ENCODE assay signal across 25 cellular contexts in the genomic region with DNA sequence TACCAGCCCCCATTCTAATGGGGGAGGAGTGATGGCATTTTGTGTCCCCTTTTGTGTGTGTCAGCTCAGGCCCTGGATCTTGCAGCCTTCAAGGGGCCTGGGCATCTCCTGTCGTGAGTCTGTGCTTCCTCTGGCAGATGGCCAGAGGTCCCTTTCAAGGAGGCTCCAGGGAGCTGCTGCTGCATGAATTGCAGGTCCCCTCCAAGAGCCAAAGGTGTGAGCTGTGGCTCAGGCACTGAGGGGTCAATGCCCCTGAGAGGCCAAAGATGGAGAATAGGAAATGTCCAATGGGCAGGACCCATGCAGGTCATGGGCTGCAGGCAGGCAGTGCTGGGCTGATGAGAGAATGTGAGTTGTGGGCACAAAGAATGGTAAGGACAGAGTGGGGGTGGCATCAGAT. TPM values are rescaled to one million over a fixed set of nuclear protein-coding genes. Genes with fewer than 3 reads are reported as not detected.
DNase-seq lines count a peak whose midpoint lies in the region; ATAC-seq and TF ChIP-seq lines count a peak whose summit lies in the region.
"Had no signal": no experiment of that assay in that cellular context is flagged by ENCODE, and none has a peak within 500 bp of the region (broad histone marks: within the 10 kb centered on the region; RNA-seq: fewer than 3 reads in every experiment).

No MANE protein-coding gene starts in this region.

- H3K27ac Mint-ChIP-seq in CD14-positive monocyte (no peak overlapping the region), chondrocyte (ENCODE audit: unreplicated experiment) (no peak overlapping the region)
- H3K27ac Mint-ChIP-seq: CD4-positive, alpha-beta memory T cell had no signal

- TF ChIP-seq POLR2A in spleen (IDR thresholded peaks at IDR 0.05) (no peak), uterus (IDR thresholded peaks at IDR 0.05) (no peak)

- H3K4me3 Mint-ChIP-seq in CD14-positive monocyte, result no peak overlapping the region
- no peak overlapping the region for H3K4me3 Mint-ChIP-seq in chondrocyte (ENCODE audit: unreplicated experiment)

- ATAC-seq in Right ventricle myocardium superior (ENCODE audit: poor library complexity), result no peak
- ATAC-seq: Panc1 had no signal

- no peaks in the 10 kb centered on the region for H3K27me3 ChIP-seq in right atrium auricular region
- H3K27me3 ChIP-seq in spleen (replicated peaks in 1 of 7), result no peaks in the 10 kb centered on the region
- H3K27me3 ChIP-seq in Karpas-422 (ENCODE audit: low read length), result no peaks in the 10 kb centered on the region
- no peaks in the 10 kb centered on the region for H3K27me3 ChIP-seq in uterus

- H3K9me3 Mint-ChIP-seq in CD14-positive monocyte (peaks cover 0 to 9% (median 0%) of the 10 kb centered on the region in 7 donors), chondrocyte (ENCODE audit: low read depth) (no peaks in the 10 kb centered on the region)

- H2AFZ ChIP-seq in Karpas-422 (ENCODE audit: low read length), result no peak overlapping the region

- H3K4me3 ChIP-seq in right atrium auricular region (no peak overlapping the region), spleen (no peak overlapping the region), Karpas-422 (ENCODE audit: low read length) (no peak overlapping the region), uterus (no peak overlapping the region)

- no peaks in the 10 kb centered on the region for H3K4me1 ChIP-seq in right atrium auricular region
- H3K4me1 ChIP-seq in spleen, result no peaks in the 10 kb centered on the region
- H3K4me1 ChIP-seq in Karpas-422 (ENCODE audit: low read length), result no peaks in the 10 kb centered on the region
- H3K4me1 ChIP-seq in uterus, result no peaks in the 10 kb centered on the region

- H3K4me1 Mint-ChIP-seq in CD14-positive monocyte (peaks cover 12% of the 10 kb centered on the region), chondrocyte (ENCODE audit: low read depth) (no peaks in the 10 kb centered on the region)
- H3K4me1 Mint-ChIP-seq: CD4-positive, alpha-beta memory T cell had no signal

- TF ChIP-seq CTCF in right atrium auricular region (IDR thresholded peaks at IDR 0.05) (no peak), CD14-positive monocyte (IDR thresholded peaks at IDR 0.05) (no peak), chondrocyte (IDR thresholded peaks at IDR 0.05) (no peak), spleen (IDR thresholded peaks at IDR 0.05 in 8 of 11, conservative IDR thresholded peaks at IDR 0.05 in 3 of 11) (no peak), uterus (IDR thresholded peaks at IDR 0.05) (no peak)

- H3K9me3 ChIP-seq in right atrium auricular region, result no peaks in the 10 kb centered on the region
- H3K9me3 ChIP-seq in spleen, result no peaks in the 10 kb centered on the region
- no peaks in the 10 kb centered on the region for H3K9me3 ChIP-seq in Karpas-422 (ENCODE audit: low read length)
- no peaks in the 10 kb centered on the region for H3K9me3 ChIP-seq in uterus
- H3K9me3 ChIP-seq: SK-N-SH had no signal

- peak; percentile 27 for DNase-seq in Right ventricle myocardium superior
- DNase-seq in right atrium auricular region (ENCODE audit: low spot score), result no peak
- peak; percentile 33 for DNase-seq in CD14-positive monocyte (ENCODE audit: low spot score)
- peak; percentile 36 for DNase-seq in chondrocyte (ENCODE audit: low spot score)
- DNase-seq in spleen, result peak; percentile 52
- DNase-seq in Karpas-422, result no peak
- DNase-seq in uterus, result no peak
- DNase-seq: CD4-positive, alpha-beta memory T cell; COR-L47; GOT3; HCEC 1CT; MM.1S; NCI-H1417; NCI-H1694; NCI-H2029 treated with DMSO at 0.1 percent for 48 hours; NCI-H2227 treated with DMSO at 0.1 percent for 48 hours; NCI-H526 treated with DMSO at 0.1 percent for 48 hours; SK-N-SH; SW 1271 had no signal

- H3K27ac ChIP-seq in right atrium auricular region, result no peak overlapping the region
- H3K27ac ChIP-seq in spleen, result no peak overlapping the region
- H3K27ac ChIP-seq in Karpas-422 (ENCODE audit: low read length), result no peak overlapping the region
- H3K27ac ChIP-seq in uterus, result no peak overlapping the region
- H3K27ac ChIP-seq: RWPE1 had no signal

- H4K20me1 ChIP-seq in Karpas-422 (ENCODE audit: insufficient read depth, low read depth, low read length), result no peaks in the 10 kb centered on the region

- H3K36me3 Mint-ChIP-seq in CD14-positive monocyte (no peaks in the 10 kb centered on the region), chondrocyte (ENCODE audit: low read depth) (no peaks in the 10 kb centered on the region)
- H3K36me3 Mint-ChIP-seq: CD4-positive, alpha-beta memory T cell had no signal

- WGBS in spleen, 5 donors, result 17 to 63% (median 40%) methylated on average over 1 of the region's 1 CpG

- H3K27me3 Mint-ChIP-seq in CD14-positive monocyte (ENCODE audit: low read depth in 3 of 3) (peaks cover 0 to 2% (median 0%) of the 10 kb centered on the region in 3 donors), chondrocyte (ENCODE audit: low read depth) (peaks cover 17% of the 10 kb centered on the region)
- H3K27me3 Mint-ChIP-seq: CD4-positive, alpha-beta memory T cell had no signal

- no peaks in the 10 kb centered on the region for H3K79me2 ChIP-seq in Karpas-422 (ENCODE audit: low read length)

- H3K9ac ChIP-seq in Karpas-422 (ENCODE audit: low read length), result no peak overlapping the region
- H3K9ac ChIP-seq: SK-N-SH had no signal

- no peak overlapping the region for H3K4me2 ChIP-seq in Karpas-422 (ENCODE audit: low read depth, low read length, poor library complexity, severe bottlenecking)
- H3K4me2 ChIP-seq: SK-N-SH had no signal

- H3K36me3 ChIP-seq in right atrium auricular region (no peaks in the 10 kb centered on the region), spleen (no peaks in the 10 kb centered on the region), Karpas-422 (ENCODE audit: insufficient read depth, low read length) (no peaks in the 10 kb centered on the region), uterus (no peaks in the 10 kb centered on the region)

- intact Hi-C loops in Right ventricle myocardium superior (cut with DNase I) (no loop called here), CD14-positive monocyte (cut with micrococcal nuclease) (no loop called here), spleen (cut with DNase I; ENCODE audit: low total_unique reads) (no loop called here), uterus (cut with DNase I; ENCODE audit: low total_unique reads) (no loop called here)

- H3K9me2 ChIP-seq in Karpas-422 (replicated peaks; ENCODE audit: insufficient read depth, low read length), result no peaks in the 10 kb centered on the region
- H3K9me2 ChIP-seq: SK-N-SH had no signal

RNA-seq across cellular contexts. Expression of a gene that starts 10.4 kb away (rescaled TPM):
- total RNA-seq in Right ventricle myocardium superior (not detected), right atrium auricular region (under 1 TPM in 1 of 2 donors, not detected in 1; 0.31 TPM), chondrocyte (not detected in 3 replicates), spleen (under 1 TPM in 2 of 7 donors, not detected in 5; 0.33 to 0.70 TPM), uterus (under 1 TPM in 1 of 4 donors, not detected in 3; 0.97 TPM)
- polyA plus RNA-seq in CD14-positive monocyte (not detected), spleen (under 1 TPM in 2 of 3 donors, not detected in 1; 0.04 to 0.13 TPM)
- total RNA-seq in Karpas-422 (2014; rRNA removed; shearing (Covaris generic); ENCODE audit: low replicate concordance), result not detected in 2 replicates
- total RNA-seq: A172; CD4-positive, alpha-beta memory T cell; NCI-H460; OCI-LY7 had no signal
- polyA plus RNA-seq: BJ; CD4-positive, alpha-beta memory T cell; SK-N-SH had no signal

RNA-seq across cellular contexts. Expression of a gene that starts 16.9 kb away (rescaled TPM):
- total RNA-seq in Right ventricle myocardium superior (not detected), right atrium auricular region (not detected), chondrocyte (not detected in 3 replicates), spleen (1 to 10 TPM in 5 of 7 donors, under 1 TPM in 1, not detected in 1; 0.70 to 4.5 (median 3.8) TPM), uterus (not detected)
- polyA plus RNA-seq in CD14-positive monocyte (not detected), spleen (1 to 10 TPM in 2 of 3 donors, under 1 TPM in 1; 0.61 to 1.5 (median 1.2) TPM)
- total RNA-seq in Karpas-422 (2014; rRNA removed; shearing (Covaris generic); ENCODE audit: low replicate concordance), result not detected in 2 replicates
- total RNA-seq: A172; CD4-positive, alpha-beta memory T cell; NCI-H460; OCI-LY7 had no signal
- polyA plus RNA-seq: BJ; CD4-positive, alpha-beta memory T cell; SK-N-SH had no signal

RNA-seq across cellular contexts. Expression of a gene that starts 20.6 kb away (rescaled TPM):
- total RNA-seq in Right ventricle myocardium superior (not detected), right atrium auricular region (not detected), chondrocyte (not detected in 3 replicates), spleen (1 to 10 TPM in 4 of 7 donors, under 1 TPM in 3; 0.29 to 3.6 (median 1.1) TPM), uterus (1 to 10 TPM in 2 of 4 donors, under 1 TPM in 1, not detected in 1; 0.79 to 2.6 (median 1.8) TPM)
- polyA plus RNA-seq in CD14-positive monocyte (not detected), spleen (under 1 TPM; 0.04 to 0.74 (median 0.17) TPM)
- total RNA-seq in Karpas-422 (2014; rRNA removed; shearing (Covaris generic); ENCODE audit: low replicate concordance), result not detected in 2 replicates
- total RNA-seq: A172; CD4-positive, alpha-beta memory T cell; NCI-H460; OCI-LY7 had no signal
- polyA plus RNA-seq: BJ; CD4-positive, alpha-beta memory T cell; SK-N-SH had no signal

Comparison
In these comparisons a context has a peak if more than half of its experiments do, and no peak if none do; other contexts are left out.
1. DNase-seq: peak in Right ventricle myocardium superior (single experiment), CD14-positive monocyte (single experiment), chondrocyte (single experiment) and spleen (single experiment); none in right atrium auricular region (single experiment), Karpas-422 (single experiment) and uterus (0 of 2).